10 cellular contexts compared by ENCODE assay signal in genomic region chr9:99109522-99109921, GRCh38. TPM values are rescaled to one million over a fixed set of nuclear protein-coding genes. Genes with fewer than 3 reads are reported as not detected.
DNase-seq lines count a peak whose midpoint lies in the region; ATAC-seq and TF ChIP-seq lines count a peak whose summit lies in the region.
"Had no signal": no experiment of that assay in that cellular context is flagged by ENCODE, and none has a peak within 500 bp of the region (broad histone marks: within the 10 kb centered on the region; RNA-seq: fewer than 3 reads in every experiment).

No MANE protein-coding gene starts in this region.

- DNase-seq in NCI-H82 (lab: John Stamatoyannopoulos, UW): peak; percentile 27
- DNase-seq in NCI-H82 treated with DMSO at 0.1 percent for 48 hours (lab: John Stamatoyannopoulos, UW; ENCODE audit: unreplicated experiment): no peak
- peak; percentile 85 for DNase-seq in RPMI7951 (ENCODE audit: low read depth)
- peak; percentile 84 for DNase-seq in fibroblast of peridontal ligament (ENCODE audit: extremely low read depth)
- DNase-seq in transverse colon: no peak
- no peak for DNase-seq in H7
- DNase-seq in NCI-H2196 treated with DMSO at 0.1 percent for 48 hours (lab: John Stamatoyannopoulos, UW; ENCODE audit: unreplicated experiment): no peak
- no peak for DNase-seq in left colon
- DNase-seq: 8988T, NCI-H345 had no signal

- no peaks in the 10 kb centered on the region for H3K9me3 ChIP-seq in transverse colon

- peak overlapping the region in 3 of 4 donors; percentile 13 to 37 (median 22) for H3K27ac ChIP-seq in transverse colon

- 68 to 77% methylated on average over 3 of the region's 3 CpGs for WGBS in transverse colon (ENCODE audit: low coverage in 1 of 2), 2 donors

- no peak for TF ChIP-seq POLR2A in transverse colon (IDR thresholded peaks at IDR 0.05)

- no peak for TF ChIP-seq EP300 in transverse colon (IDR thresholded peaks at IDR 0.05; ENCODE audit: low read depth)

- H3K4me3 ChIP-seq in transverse colon (no peak overlapping the region), H7 (ENCODE audit: insufficient read depth, low read depth, low read length) (no peak overlapping the region)

- intact Hi-C loops in transverse colon (cut with DNase I; ENCODE audit: low total_unique reads): no loop called here
- intact Hi-C loops in left colon (cut with DNase I, micrococcal nuclease): no loop called here

- H3K36me3 ChIP-seq in transverse colon (no peaks in the 10 kb centered on the region), H7 (replicated peaks; ENCODE audit: control insufficient read depth, insufficient read depth, low read length) (no peaks in the 10 kb centered on the region)

- TF ChIP-seq CTCF in transverse colon (IDR thresholded peaks at IDR 0.05): no peak

- no peaks in the 10 kb centered on the region for H3K27me3 ChIP-seq in transverse colon
- no peaks in the 10 kb centered on the region for H3K27me3 ChIP-seq in H7 (ENCODE audit: control insufficient read depth, insufficient read depth, low read length)

- in situ Hi-C loops in transverse colon (cut with MboI; ENCODE audit: low pct_ligation_motif_present in 1 of 4, low pct_unique_long_range_greater_than_20kb in 1 of 4, low sequenced_read_pairs in 3 of 4): no loop called here

- peaks cover 24 to 84% (median 47%) of the 10 kb centered on the region in 4 donors for H3K4me1 ChIP-seq in transverse colon

- no peak for ATAC-seq in left colon

RNA-seq across cellular contexts. Expression of gene TGFBR1, which starts 4.6 kb away (rescaled TPM):
- total RNA-seq in RPMI7951 (2014; rRNA removed; shearing (Covaris generic)): 51.5 and 54.8 TPM in 2 replicates
- total RNA-seq in transverse colon: 10 to 100 TPM; 17.6 to 24.1 (median 22.8) TPM
- 16.9 and 23.4 TPM in 2 replicates for total RNA-seq in H7 (2014; rRNA removed; shearing (Covaris generic))
- total RNA-seq in left colon: 10 to 100 TPM; 25.3 to 36.9 TPM

Comparison
In these comparisons a context has a peak if more than half of its experiments do, and no peak if none do; other contexts are left out.
1. DNase-seq: peak in NCI-H82 (single experiment), RPMI7951 (single experiment) and fibroblast of peridontal ligament (single experiment); none in NCI-H82 treated with DMSO at 0.1 percent for 48 hours (single experiment), transverse colon (single experiment), H7 (single experiment), NCI-H2196 treated with DMSO at 0.1 percent for 48 hours (single experiment) and left colon (0 of 2).